21 cellular contexts compared by ENCODE assay signal in genomic region chr1:151641229-151641628, GRCh38.
"Had no signal": no experiment of that assay in that cellular context is flagged by ENCODE, and none has a peak within 500 bp of the region (broad histone marks: within the 10 kb centered on the region; RNA-seq: fewer than 3 reads in every experiment).

No MANE protein-coding gene starts in this region.

- H3K27ac ChIP-seq: lower lobe of right lung, stomach, suprapubic skin, tibial nerve had no signal

- H3K4me3 Mint-ChIP-seq: activated T-cell treated with anti-CD3 and anti-CD28 coated beads, Interleukin-2, amount 50 U/mL, for 24 hours; naive B cell had no signal

- H3K9me3 Mint-ChIP-seq: activated T-cell treated with anti-CD3 and anti-CD28 coated beads, Interleukin-2, amount 50 U/mL, for 24 hours; activated T-helper 2 cell treated with anti-CD3 and anti-CD28 coated beads, Interferon-gamma antibody, Interleukin-2, Interleukin-4, amounts not matched to agents 10 μg/mL and 5 μg/mL and 100 μg/mL, durations not matched to agents 14 hours and 24 hours and 36 hours had no signal

- H3K4me3 ChIP-seq: lower lobe of right lung, stomach, suprapubic skin, tibial nerve had no signal

- H3K9me3 ChIP-seq: lower lobe of right lung, stomach, suprapubic skin, tibial nerve had no signal

- H3K27me3 ChIP-seq: stomach, suprapubic skin, tibial nerve had no signal

- DNase-seq: activated CD4-positive, alpha-beta T cell treated with anti-CD3 and anti-CD28 coated beads for 1 hour; activated CD4-positive, alpha-beta T cell treated with anti-CD3 and anti-CD28 coated beads, Interleukin-2, amount 50 U/mL, for 4 hours; activated CD8-positive, alpha-beta memory T cell treated with anti-CD3 and anti-CD28 coated beads for 24 hours; activated CD8-positive, alpha-beta memory T cell treated with anti-CD3 and anti-CD28 coated beads, Interleukin-2, amount 50 U/mL, for 4 hours; activated naive CD4-positive, alpha-beta T cell treated with Interleukin-2 at 50 U/mL for 16 hours; activated T-cell treated with anti-CD3 and anti-CD28 coated beads, Interleukin-2, amount 50 U/mL, for 24 hours; dermis blood vessel endothelial cell; effector CD8-positive, alpha-beta T cell; foreskin melanocyte; kidney; lower lobe of right lung; naive B cell; occipital lobe; stimulated activated CD4-positive, alpha-beta T cell treated with anti-CD3 and anti-CD28 coated beads, Interleukin-4, amount 100 ng/mL, for 24 hours; stomach; T-helper 2 cell had no signal

- H3K36me3 ChIP-seq: suprapubic skin had no signal

- ATAC-seq: left lobe of liver, lower lobe of right lung had no signal

- H3K27ac Mint-ChIP-seq: activated T-cell treated with anti-CD3 and anti-CD28 coated beads, Interleukin-2, amount 50 U/mL, for 24 hours; activated T-helper 2 cell treated with anti-CD3 and anti-CD28 coated beads, Interferon-gamma antibody, Interleukin-2, Interleukin-4, amounts not matched to agents 10 μg/mL and 5 μg/mL and 100 μg/mL, durations not matched to agents 14 hours and 24 hours and 36 hours; progenitor cell of endocrine pancreas had no signal

- H3K27me3 Mint-ChIP-seq: activated T-cell treated with anti-CD3 and anti-CD28 coated beads, Interleukin-2, amount 50 U/mL, for 24 hours; naive B cell; progenitor cell of endocrine pancreas had no signal
